9 cellular contexts compared by ENCODE assay signal in genomic region chr11:121466063-121466794, GRCh38. TPM values are rescaled to one million over a fixed set of nuclear protein-coding genes. Genes with fewer than 3 reads are reported as not detected.
DNase-seq lines count a peak whose midpoint lies in the region; ATAC-seq and TF ChIP-seq lines count a peak whose summit lies in the region.
"Had no signal": no experiment of that assay in that cellular context is flagged by ENCODE, and none has a peak within 500 bp of the region (broad histone marks: within the 10 kb centered on the region; RNA-seq: fewer than 3 reads in every experiment).

No MANE protein-coding gene starts in this region.

- TF ChIP-seq CTCF in foreskin keratinocyte (conservative IDR thresholded peaks at IDR 0.05) (no peak), neutrophil (IDR thresholded peaks at IDR 0.05) (no peak)

- peak overlapping the region; percentile 2 to 47 for H3K4me3 ChIP-seq in neutrophil (ENCODE audit: low read depth in 1 of 2, low read length in 1 of 2)

- H3K4me1 ChIP-seq in foreskin keratinocyte (peaks cover 41% of the 10 kb centered on the region), neutrophil (ENCODE audit: control insufficient read depth in 1 of 2, insufficient read depth in 1 of 2, low read depth in 1 of 2, low read length in 1 of 2) (peaks cover 98% of the 10 kb centered on the region in 2 experiments)

- peak overlapping the region; percentile 88 for H3K27ac ChIP-seq in foreskin keratinocyte
- H3K27ac ChIP-seq in neutrophil, result peak overlapping the region; percentile 67
- H3K27ac ChIP-seq: parathyroid adenoma had no signal

- H3K36me3 ChIP-seq in neutrophil, result peaks cover 45% of the 10 kb centered on the region

- DNase-seq in activated gamma-delta T cell treated with Interleukin-2 at 50 U/mL for 16 hours, result peak; percentile 33
- no peak for DNase-seq in activated gamma-delta T cell (lab: John Stamatoyannopoulos, UW)
- DNase-seq in NCI-H2227 treated with DMSO at 0.1 percent for 48 hours (lab: John Stamatoyannopoulos, UW), result peak; percentile 47
- DNase-seq in activated T-cell treated with anti-CD3 and anti-CD28 coated beads, Interleukin-2, amount 50 U/mL, for 48 hours, result peak; percentile 67 to 70
- peak; percentile 93 to 96 for DNase-seq in foreskin keratinocyte
- no peak for DNase-seq in effector CD8-positive, alpha-beta T cell (lab: John Stamatoyannopoulos, UW)

- no peaks in the 10 kb centered on the region for H3K27me3 ChIP-seq in foreskin keratinocyte
- no peaks in the 10 kb centered on the region for H3K27me3 ChIP-seq in neutrophil

- ATAC-seq in foreskin keratinocyte (peak; percentile 77), HG03097 (IDR thresholded peaks at IDR 0.05; ENCODE audit: low FRiP score, unreplicated experiment) (no peak)

- no peaks in the 10 kb centered on the region for H3K9me3 ChIP-seq in neutrophil

RNA-seq across cellular contexts. Expression of gene SORL1, which starts 14.1 kb away (rescaled TPM):
- total RNA-seq in foreskin keratinocyte, result 67.1 and 71.9 TPM in 2 replicates
- polyA plus RNA-seq in foreskin keratinocyte, result 9.5 and 11.1 TPM in 2 replicates

Comparison
In these comparisons a context has a peak if more than half of its experiments do, and no peak if none do; other contexts are left out.
1. DNase-seq: peak in activated gamma-delta T cell treated with Interleukin-2 at 50 U/mL for 16 hours (single experiment), NCI-H2227 treated with DMSO at 0.1 percent for 48 hours (single experiment), activated T-cell treated with anti-CD3 and anti-CD28 coated beads, Interleukin-2, amount 50 U/mL, for 48 hours (2 of 2) and foreskin keratinocyte (2 of 2); none in activated gamma-delta T cell (single experiment) and effector CD8-positive, alpha-beta T cell (single experiment).